ENCODE assay signal across 14 cellular contexts in the genomic region with DNA sequence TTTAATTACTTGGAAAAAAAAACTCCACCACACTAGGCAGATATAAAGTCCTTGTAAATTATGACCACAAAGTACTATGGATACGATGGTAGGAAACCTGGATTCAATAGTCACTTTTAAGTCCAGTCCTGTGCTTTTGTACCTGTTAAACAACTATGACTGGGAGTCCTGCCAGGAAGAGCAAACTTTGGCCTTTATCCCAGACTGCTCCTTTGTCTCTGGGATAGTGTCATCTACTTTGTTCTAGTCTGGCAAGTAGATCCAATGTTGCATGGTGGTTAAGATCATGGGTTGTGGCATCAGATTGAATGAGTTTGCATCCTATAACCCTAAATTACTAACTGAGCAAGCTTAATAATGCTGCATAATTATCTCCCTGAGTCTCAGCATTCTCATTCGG.
DNase-seq lines count a peak whose midpoint lies in the region; ATAC-seq and TF ChIP-seq lines count a peak whose summit lies in the region.
"Had no signal": no experiment of that assay in that cellular context is flagged by ENCODE, and none has a peak within 500 bp of the region (broad histone marks: within the 10 kb centered on the region; RNA-seq: fewer than 3 reads in every experiment).

No MANE protein-coding gene starts in this region.

- H3K27me3 ChIP-seq in gastrocnemius medialis, result no peaks in the 10 kb centered on the region
- H3K27me3 ChIP-seq: SJCRH30 had no signal

- CTCF ChIA-PET in HEK293 (lab: Yijun Ruan, JAX), result no interaction called here

- H3K27ac ChIP-seq in HEK293 (ENCODE audit: extremely low read depth, low read depth, low read length), result no peak overlapping the region
- H3K27ac ChIP-seq in epithelial cell of prostate, result peak overlapping the region; percentile 42
- peak overlapping the region in 1 of 4 donors; percentile 35 for H3K27ac ChIP-seq in gastrocnemius medialis
- H3K27ac ChIP-seq: BLaER1, SJCRH30 had no signal

- in situ Hi-C loops in gastrocnemius medialis (cut with MboI; ENCODE audit: low sequenced_read_pairs in 4 of 4), result no loop called here

- no peaks in the 10 kb centered on the region for H3K9me3 ChIP-seq in HEK293 (ENCODE audit: control insufficient read depth, insufficient read depth, low read depth, low read length)
- no peaks in the 10 kb centered on the region for H3K9me3 ChIP-seq in gastrocnemius medialis
- H3K9me3 ChIP-seq: BLaER1, SJCRH30 had no signal

- no peak for TF ChIP-seq POLR2A in gastrocnemius medialis (IDR thresholded peaks at IDR 0.05)

- intact Hi-C loops in gastrocnemius medialis (cut with DNase I; ENCODE audit: low total_unique reads), result no loop called here

- H3K4me3 ChIP-seq in HEK293 (ENCODE audit: low read depth, low read length) (no peak overlapping the region), gastrocnemius medialis (no peak overlapping the region)
- H3K4me3 ChIP-seq: BLaER1, SJCRH30 had no signal

- DNase-seq in NCI-H774 (lab: John Stamatoyannopoulos, UW) (peak; percentile 17), epithelial cell of prostate (ENCODE audit: low read depth, low spot score) (peak; percentile 55), gastrocnemius medialis (peak in 1 of 2 donors; percentile 50), NCI-H2081 treated with DMSO at 0.1 percent for 48 hours (lab: John Stamatoyannopoulos, UW) (no peak), AG08396 (ENCODE audit: low spot score) (no peak)
- DNase-seq: activated CD4-positive, alpha-beta T cell treated with anti-CD3 and anti-CD28 coated beads for 4 hours; activated naive CD8-positive, alpha-beta T cell treated with anti-CD3 and anti-CD28 coated beads, Interleukin-2, amount 10 ng/mL, durations not matched to agents 7 days and 5 days; DMS79 treated with DMSO at 0.1 percent for 48 hours; SJCRH30; T-helper 9 cell had no signal

- peak; percentile 79 to 84 for ATAC-seq in gastrocnemius medialis
- no peak for ATAC-seq in HG03457 (IDR thresholded peaks at IDR 0.05; ENCODE audit: unreplicated experiment)
- ATAC-seq in GM21576 (IDR thresholded peaks at IDR 0.05; ENCODE audit: unreplicated experiment), result no peak

- no peak for TF ChIP-seq CTCF in HEK293 (tag by site-specific recombination; IDR thresholded peaks at IDR 0.05)
- TF ChIP-seq CTCF in gastrocnemius medialis (IDR thresholded peaks at IDR 0.05 in 4 of 5, conservative IDR thresholded peaks at IDR 0.05 in 1 of 5), result no peak

- POLR2A ChIA-PET in HEK293 (lab: Yijun Ruan, JAX), result no interaction called here

- H3K36me3 ChIP-seq in HEK293 (ENCODE audit: control insufficient read depth in 2 of 2, insufficient read depth in 1 of 2, low read length in 2 of 2) (no peaks in the 10 kb centered on the region), gastrocnemius medialis (no peaks in the 10 kb centered on the region)
- H3K36me3 ChIP-seq: BLaER1, SJCRH30 had no signal

- H3K4me1 ChIP-seq in HEK293 (ENCODE audit: control insufficient read depth, insufficient read depth, low read length) (no peaks in the 10 kb centered on the region; the same call in 1 of the 2 replicates), gastrocnemius medialis (peaks cover 0 to 6% of the 10 kb centered on the region in 2 donors)
- H3K4me1 ChIP-seq: BLaER1, SJCRH30 had no signal

TF ChIP-seq in HEK293, 187 proteins besides CTCF, POLR2A, EP300 and RAD21:
- TF ChIP-seq GLI2 (tag by site-specific recombination; IDR thresholded peaks at IDR 0.05; ENCODE audit: borderline replicate concordance, low read depth) (no peak), FEZF1 (tag by site-specific recombination; IDR thresholded peaks at IDR 0.05) (0 out of 2 replicates have a peak, but pooled peaks have one; percentile 12), PRDM6 (tag by site-specific recombination; IDR thresholded peaks at IDR 0.05) (peak; percentile 30; the same call in 1 of the 2 replicates)
TF ChIP-seq in HEK293: peak in this region for 2.

Comparison
In these comparisons a context has a peak if more than half of its experiments do, and no peak if none do; other contexts are left out.
1. DNase-seq: peak in NCI-H774 (single experiment) and epithelial cell of prostate (single experiment); none in NCI-H2081 treated with DMSO at 0.1 percent for 48 hours (single experiment) and AG08396 (single experiment).
2. ATAC-seq: peak in gastrocnemius medialis (2 of 2); none in HG03457 (single experiment) and GM21576 (single experiment).